In the genomic region with DNA sequence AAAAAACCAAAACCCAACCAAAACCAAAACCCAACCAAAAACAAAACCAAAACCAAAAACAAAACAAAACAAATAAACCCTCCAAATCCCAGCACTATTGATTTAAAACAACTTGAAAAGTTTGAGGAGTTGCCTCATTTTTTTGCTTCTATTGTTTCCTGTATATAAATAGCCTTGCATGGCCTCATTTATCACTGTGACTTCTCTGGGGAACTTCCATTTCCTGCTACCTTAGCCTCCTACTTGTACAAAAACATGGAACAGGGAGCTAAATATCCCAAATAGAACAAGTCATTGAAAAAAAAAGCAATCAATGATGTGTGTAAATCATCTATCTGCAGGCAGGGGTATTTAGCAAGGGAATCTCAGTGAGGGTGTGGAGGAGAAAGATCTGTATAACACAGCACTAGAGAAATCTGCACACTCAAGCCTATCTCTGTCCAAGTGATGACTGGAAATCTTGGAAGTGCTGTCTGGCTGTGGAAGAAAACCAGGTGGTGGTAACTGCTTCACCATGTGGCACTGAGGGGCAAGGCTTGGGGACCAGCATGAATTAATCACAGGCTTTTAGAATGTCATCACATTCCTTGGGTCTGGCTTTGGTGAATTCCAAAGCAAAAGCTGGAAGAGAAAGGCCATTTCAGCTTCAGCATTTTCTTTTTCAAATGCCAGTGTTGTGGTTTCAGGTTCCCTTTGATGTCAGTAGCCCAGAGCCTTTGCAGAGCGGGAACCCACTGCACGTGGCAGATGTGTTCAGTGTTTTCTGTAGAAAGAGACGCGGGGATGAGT, we compare ENCODE assay signal across 1 cellular context.
TF ChIP-seq lines count a peak whose summit lies in the region.

No MANE protein-coding gene starts in this region.

TF ChIP-seq in IMR-90, 13 proteins besides CTCF, POLR2A, EP300 and RAD21:
- TF ChIP-seq CEBPB (IDR thresholded peaks at IDR 0.05; ENCODE audit: low read depth, low read length) = no peak
- no peak for TF ChIP-seq BHLHE40 (IDR thresholded peaks at IDR 0.05; ENCODE audit: low read depth, low read length)
- TF ChIP-seq CHD1 (IDR thresholded peaks at IDR 0.05; ENCODE audit: low read depth, low read length) = no peak
- TF ChIP-seq, protein P1, sequence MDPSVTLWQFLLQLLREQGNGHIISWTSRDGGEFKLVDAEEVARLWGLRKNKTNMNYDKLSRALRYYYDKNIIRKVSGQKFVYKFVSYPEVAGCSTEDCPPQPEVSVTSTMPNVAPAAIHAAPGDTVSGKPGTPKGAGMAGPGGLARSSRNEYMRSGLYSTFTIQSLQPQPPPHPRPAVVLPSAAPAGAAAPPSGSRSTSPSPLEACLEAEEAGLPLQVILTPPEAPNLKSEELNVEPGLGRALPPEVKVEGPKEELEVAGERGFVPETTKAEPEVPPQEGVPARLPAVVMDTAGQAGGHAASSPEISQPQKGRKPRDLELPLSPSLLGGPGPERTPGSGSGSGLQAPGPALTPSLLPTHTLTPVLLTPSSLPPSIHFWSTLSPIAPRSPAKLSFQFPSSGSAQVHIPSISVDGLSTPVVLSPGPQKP (IDR thresholded peaks at IDR 0.05; ENCODE audit: borderline replicate concordance, low read depth, low read length) = no peak
- no peak for TF ChIP-seq FOS (IDR thresholded peaks at IDR 0.05; ENCODE audit: low read depth, low read length)
- TF ChIP-seq RFX5 (IDR thresholded peaks at IDR 0.05; ENCODE audit: low read depth, low read length) = no peak
- TF ChIP-seq MAZ (IDR thresholded peaks at IDR 0.05; ENCODE audit: borderline replicate concordance, low read depth, low read length) = no peak
- no peak for TF ChIP-seq MAFK (IDR thresholded peaks at IDR 0.05; ENCODE audit: low read depth, low read length)
- no peak for TF ChIP-seq SMC3 (IDR thresholded peaks at IDR 0.05; ENCODE audit: low read depth, low read length)
- TF ChIP-seq RCOR1 (IDR thresholded peaks at IDR 0.05; ENCODE audit: insufficient replicate concordance, low read length) = no peak
- TF ChIP-seq NFE2L2 (IDR thresholded peaks at IDR 0.05; ENCODE audit: low read depth, low read length) = no peak
- TF ChIP-seq, protein P2, sequence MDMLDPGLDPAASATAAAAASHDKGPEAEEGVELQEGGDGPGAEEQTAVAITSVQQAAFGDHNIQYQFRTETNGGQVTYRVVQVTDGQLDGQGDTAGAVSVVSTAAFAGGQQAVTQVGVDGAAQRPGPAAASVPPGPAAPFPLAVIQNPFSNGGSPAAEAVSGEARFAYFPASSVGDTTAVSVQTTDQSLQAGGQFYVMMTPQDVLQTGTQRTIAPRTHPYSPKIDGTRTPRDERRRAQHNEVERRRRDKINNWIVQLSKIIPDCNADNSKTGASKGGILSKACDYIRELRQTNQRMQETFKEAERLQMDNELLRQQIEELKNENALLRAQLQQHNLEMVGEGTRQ (IDR thresholded peaks at IDR 0.05; ENCODE audit: low read depth, low read length) = no peak
- no peak for TF ChIP-seq MXI1 (IDR thresholded peaks at IDR 0.05; ENCODE audit: borderline replicate concordance, low read depth, low read length)
